Comparison of ENCODE assay signal across 31 cellular contexts in genomic region chr14:82451675-82452074, GRCh38.
"Had no signal": no experiment of that assay in that cellular context is flagged by ENCODE, and none has a peak within 500 bp of the region (broad histone marks: within the 10 kb centered on the region; RNA-seq: fewer than 3 reads in every experiment).

No MANE protein-coding gene starts in this region.

- DNase-seq: activated CD4-positive, alpha-beta memory T cell treated with anti-CD3 and anti-CD28 coated beads, Interleukin-2, amount 10 ng/mL, durations not matched to agents 7 days and 5 days; activated CD4-positive, alpha-beta T cell treated with anti-CD3 and anti-CD28 coated beads for 36 hours; activated CD4-positive, alpha-beta T cell treated with anti-CD3 and anti-CD28 coated beads, Interleukin-2, amount 10 ng/mL, durations not matched to agents 24 days and 14 days; activated CD4-positive, alpha-beta T cell treated with anti-CD3 and anti-CD28 coated beads, Interleukin-2, amount 50 U/mL, for 4 hours; activated CD4-positive, CD25-positive, alpha-beta regulatory T cell; activated CD4-positive, CD25-positive, alpha-beta regulatory T cell treated with anti-CD3 and anti-CD28 coated beads, Interleukin-2, amount 50 U/mL, for 72 hours; activated CD8-positive, alpha-beta memory T cell treated with anti-CD3 and anti-CD28 coated beads for 24 hours; activated gamma-delta T cell; activated naive CD4-positive, alpha-beta T cell; activated naive CD4-positive, alpha-beta T cell treated with anti-CD3 and anti-CD28 coated beads, Interleukin-2, amount 10 ng/mL, durations not matched to agents 7 days and 5 days; activated naive CD8-positive, alpha-beta T cell treated with anti-CD3 and anti-CD28 coated beads, Interleukin-2, amount 10 ng/mL, durations not matched to agents 7 days and 5 days; activated T-cell treated with anti-CD3 and anti-CD28 coated beads, Interleukin-2, amount 50 U/mL, for 4 hours; central memory CD4-positive, alpha-beta T cell; cerebellar nuclear complex; colonic mucosa; effector CD8-positive, alpha-beta T cell; esophagus squamous epithelium; foreskin melanocyte; heart right ventricle; T-helper 1 cell; T-helper 17 cell; T1000; WERI-Rb-1 had no signal

- H3K27ac Mint-ChIP-seq: activated CD4-positive, alpha-beta memory T cell treated with anti-CD3 and anti-CD28 coated beads, Interleukin-2, amount 10 ng/mL, durations not matched to agents 7 days and 5 days; activated CD4-positive, alpha-beta T cell treated with anti-CD3 and anti-CD28 coated beads for 36 hours; activated CD4-positive, alpha-beta T cell treated with anti-CD3 and anti-CD28 coated beads, Interleukin-2, amount 10 ng/mL, durations not matched to agents 24 days and 14 days; activated naive CD4-positive, alpha-beta T cell treated with anti-CD3 and anti-CD28 coated beads, Interleukin-2, amount 10 ng/mL, durations not matched to agents 7 days and 5 days; activated naive CD4-positive, alpha-beta T cell treated with anti-CD3 and anti-CD28 coated beads, Interleukin-2, amount 50 U/mL, for 72 hours; activated naive CD8-positive, alpha-beta T cell treated with anti-CD3 and anti-CD28 coated beads, Interleukin-2, amount 10 ng/mL, durations not matched to agents 7 days and 5 days; activated T-helper 17 cell treated with anti-CD3 and anti-CD28 coated beads, Interleukin-2, amount 50 U/mL, for 72 hours; brain; T-helper 17 cell; T-helper 2 cell treated with Interferon-gamma antibody and Interleukin-4, amounts not matched to agents 5 μg/mL and 100 μg/mL, for 36 hours had no signal

- H3K4me3 Mint-ChIP-seq: activated CD4-positive, alpha-beta memory T cell treated with anti-CD3 and anti-CD28 coated beads, Interleukin-2, amount 10 ng/mL, durations not matched to agents 7 days and 5 days; activated CD4-positive, alpha-beta T cell treated with anti-CD3 and anti-CD28 coated beads for 36 hours; activated CD4-positive, alpha-beta T cell treated with anti-CD3 and anti-CD28 coated beads, Interleukin-2, amount 10 ng/mL, durations not matched to agents 24 days and 14 days; activated naive CD4-positive, alpha-beta T cell treated with anti-CD3 and anti-CD28 coated beads, Interleukin-2, amount 10 ng/mL, durations not matched to agents 7 days and 5 days; activated naive CD8-positive, alpha-beta T cell treated with anti-CD3 and anti-CD28 coated beads, Interleukin-2, amount 10 ng/mL, durations not matched to agents 7 days and 5 days; activated T-cell treated with anti-CD3 and anti-CD28 coated beads, Interleukin-2, amount 50 U/mL, for 4 hours; activated T-helper 17 cell treated with anti-CD3 and anti-CD28 coated beads, Interleukin-2, amount 50 U/mL, for 72 hours; brain; T-helper 17 cell; T-helper 2 cell treated with Interferon-gamma antibody and Interleukin-4, amounts not matched to agents 5 μg/mL and 100 μg/mL, for 36 hours had no signal

- H3K4me3 ChIP-seq: ascending aorta, breast epithelium, cardiac muscle cell, colonic mucosa, esophagus squamous epithelium, gastroesophageal sphincter, heart right ventricle had no signal

- H3K4me1 ChIP-seq: ascending aorta, breast epithelium, colonic mucosa, esophagus squamous epithelium, gastroesophageal sphincter, heart right ventricle had no signal

- H3K36me3 Mint-ChIP-seq: activated naive CD4-positive, alpha-beta T cell treated with anti-CD3 and anti-CD28 coated beads, Interleukin-2, amount 10 ng/mL, durations not matched to agents 7 days and 5 days; activated naive CD4-positive, alpha-beta T cell treated with anti-CD3 and anti-CD28 coated beads, Interleukin-2, amount 50 U/mL, for 72 hours; activated naive CD8-positive, alpha-beta T cell treated with anti-CD3 and anti-CD28 coated beads, Interleukin-2, amount 10 ng/mL, durations not matched to agents 7 days and 5 days; brain had no signal

- ATAC-seq: activated CD4-positive, alpha-beta T cell treated with anti-CD3 and anti-CD28 coated beads for 36 hours; activated naive CD4-positive, alpha-beta T cell treated with anti-CD3 and anti-CD28 coated beads, Interleukin-2, amount 50 U/mL, for 72 hours; activated T-cell treated with anti-CD3 and anti-CD28 coated beads, Interleukin-2, amount 50 U/mL, for 4 hours; activated T-helper 17 cell treated with anti-CD3 and anti-CD28 coated beads, Interleukin-2, amount 50 U/mL, for 72 hours; gastroesophageal sphincter; heart right ventricle; T-helper 17 cell had no signal

- H3K27ac ChIP-seq: ascending aorta, breast epithelium, cardiac muscle cell, colonic mucosa, esophagus squamous epithelium, gastroesophageal sphincter, heart right ventricle, WERI-Rb-1 had no signal

- H3K36me3 ChIP-seq: ascending aorta, breast epithelium, cardiac muscle cell, colonic mucosa, esophagus squamous epithelium, gastroesophageal sphincter, heart right ventricle, WERI-Rb-1 had no signal

- H3K27me3 Mint-ChIP-seq: activated CD4-positive, alpha-beta memory T cell treated with anti-CD3 and anti-CD28 coated beads, Interleukin-2, amount 10 ng/mL, durations not matched to agents 7 days and 5 days; activated CD4-positive, alpha-beta T cell treated with anti-CD3 and anti-CD28 coated beads for 36 hours; activated CD4-positive, alpha-beta T cell treated with anti-CD3 and anti-CD28 coated beads, Interleukin-2, amount 10 ng/mL, durations not matched to agents 24 days and 14 days; activated naive CD4-positive, alpha-beta T cell treated with anti-CD3 and anti-CD28 coated beads, Interleukin-2, amount 10 ng/mL, durations not matched to agents 7 days and 5 days; activated naive CD8-positive, alpha-beta T cell treated with anti-CD3 and anti-CD28 coated beads, Interleukin-2, amount 10 ng/mL, durations not matched to agents 7 days and 5 days; activated T-helper 17 cell treated with anti-CD3 and anti-CD28 coated beads, Interleukin-2, amount 50 U/mL, for 72 hours; brain; T-helper 17 cell had no signal

- H3K27me3 ChIP-seq: ascending aorta, breast epithelium, cardiac muscle cell, colonic mucosa, esophagus squamous epithelium, gastroesophageal sphincter, heart right ventricle had no signal

- H3K9me3 ChIP-seq: ascending aorta, breast epithelium, colonic mucosa, esophagus squamous epithelium, gastroesophageal sphincter had no signal

- H3K4me1 Mint-ChIP-seq: activated CD4-positive, alpha-beta memory T cell treated with anti-CD3 and anti-CD28 coated beads, Interleukin-2, amount 10 ng/mL, durations not matched to agents 7 days and 5 days; activated CD4-positive, alpha-beta T cell treated with anti-CD3 and anti-CD28 coated beads for 36 hours; activated CD4-positive, alpha-beta T cell treated with anti-CD3 and anti-CD28 coated beads, Interleukin-2, amount 10 ng/mL, durations not matched to agents 24 days and 14 days; activated naive CD4-positive, alpha-beta T cell treated with anti-CD3 and anti-CD28 coated beads, Interleukin-2, amount 10 ng/mL, durations not matched to agents 7 days and 5 days; activated naive CD8-positive, alpha-beta T cell treated with anti-CD3 and anti-CD28 coated beads, Interleukin-2, amount 10 ng/mL, durations not matched to agents 7 days and 5 days; activated T-helper 17 cell treated with anti-CD3 and anti-CD28 coated beads, Interleukin-2, amount 50 U/mL, for 72 hours; T-helper 17 cell had no signal
